ENCODE assay signal across 17 cellular contexts in genomic region chr15:38562278-38562677, GRCh38. TPM values are rescaled to one million over a fixed set of nuclear protein-coding genes. Genes with fewer than 3 reads are reported as not detected.
DNase-seq lines count a peak whose midpoint lies in the region; ATAC-seq and TF ChIP-seq lines count a peak whose summit lies in the region.
"Had no signal": no experiment of that assay in that cellular context is flagged by ENCODE, and none has a peak within 500 bp of the region (broad histone marks: within the 10 kb centered on the region; RNA-seq: fewer than 3 reads in every experiment).

No MANE protein-coding gene starts in this region.

- intact Hi-C loops in CD4-positive, alpha-beta T cell (cut with DNase I, micrococcal nuclease): loop anchor here (1.0 to 5.0 kb wide), 5 partner anchors 8 to 124 kb away; no protein-coding TSS in a partner anchor
- intact Hi-C loops in esophagus muscularis mucosa (cut with DNase I): no loop called here

- peak overlapping the region; percentile 71 for H3K4me3 ChIP-seq in GM12865 (ENCODE audit: low read depth, low read length)
- no peak overlapping the region for H3K4me3 ChIP-seq in esophagus muscularis mucosa
- H3K4me3 ChIP-seq: BLaER1 treated with 17β-estradiol and CSF1 and Interleukin-3, amounts not matched to agents 10 nM and 100 nM; right atrium auricular region had no signal

- peak in 1 of 10 experiments; percentile 34 for DNase-seq in CD4-positive, alpha-beta T cell
- DNase-seq in GM12865 (ENCODE audit: low read depth) (peak; percentile 53), T-helper 17 cell (no peak), esophagus muscularis mucosa (ENCODE audit: extremely low spot score) (peak; percentile 78), AML-193 (lab: John Stamatoyannopoulos, UW) (no peak), COLO829 (ENCODE audit: low spot score) (no peak)
- DNase-seq: heart right ventricle; left lung; NCI-H510A treated with DMSO at 0.1 percent for 48 hours; stimulated activated CD4-positive, alpha-beta T cell treated with anti-CD3 and anti-CD28 coated beads, Interleukin-4, amount 100 ng/mL, for 24 hours; stimulated activated naive CD4-positive, alpha-beta T cell treated with Interleukin-2 at 50 U/mL for 16 hours had no signal

- H3K4me1 Mint-ChIP-seq in CD4-positive, alpha-beta T cell (ENCODE audit: low read depth): peaks cover 92% of the 10 kb centered on the region
- H3K4me1 Mint-ChIP-seq in T-helper 17 cell: peaks cover 61% of the 10 kb centered on the region

- peak overlapping the region; percentile 98 for H3K4me3 Mint-ChIP-seq in CD4-positive, alpha-beta T cell
- H3K4me3 Mint-ChIP-seq in T-helper 17 cell: peak overlapping the region; percentile 97

- H3K4me1 ChIP-seq in esophagus muscularis mucosa: peaks cover 4 to 16% (median 15%) of the 10 kb centered on the region in 4 donors

- no peaks in the 10 kb centered on the region for H3K27me3 ChIP-seq in CD4-positive, alpha-beta T cell (ENCODE audit: control insufficient read depth, insufficient read depth, low read length)
- H3K27me3 ChIP-seq in esophagus muscularis mucosa: peaks cover 0 to 43% (median 5%) of the 10 kb centered on the region in 4 donors
- H3K27me3 ChIP-seq: right atrium auricular region had no signal

- peak; percentile 10 for TF ChIP-seq CTCF in CD4-positive, alpha-beta T cell (IDR thresholded peaks at IDR 0.05)
- TF ChIP-seq CTCF in GM12865 (IDR thresholded peaks at IDR 0.05; ENCODE audit: insufficient read depth, low read depth, low read length, missing control alignments) (no peak), esophagus muscularis mucosa (IDR thresholded peaks at IDR 0.05) (no peak)

- CTCF ChIA-PET in CD4-positive, alpha-beta T cell (lab: Charles Lee): interaction anchor here (0.8 to 7.3 kb wide), 4 partner anchors 96 to 1061 kb away, joined by 3 to 247 read pairs (median 32); no protein-coding TSS in a partner anchor

- no peak for TF ChIP-seq POLR2A in esophagus muscularis mucosa (IDR thresholded peaks at IDR 0.05; ENCODE audit: low read depth)

- no peaks in the 10 kb centered on the region for H3K27me3 Mint-ChIP-seq in CD4-positive, alpha-beta T cell
- H3K27me3 Mint-ChIP-seq in T-helper 17 cell: no peaks in the 10 kb centered on the region

- H3K27ac ChIP-seq in CD4-positive, alpha-beta T cell (ENCODE audit: low read depth, low read length): peak overlapping the region; percentile 93
- no peak overlapping the region for H3K27ac ChIP-seq in esophagus muscularis mucosa (replicated peaks in 1 of 4)
- H3K27ac ChIP-seq: BLaER1 treated with 17β-estradiol and CSF1 and Interleukin-3, amounts not matched to agents 10 nM and 100 nM; epithelial cell of prostate; left lung; right atrium auricular region had no signal

- 85% methylated on average over 2 of the region's 3 CpGs for WGBS in esophagus muscularis mucosa

- TF ChIP-seq EP300 in esophagus muscularis mucosa (IDR thresholded peaks at IDR 0.05): no peak

- no peak for ATAC-seq in CD4-positive, alpha-beta T cell (ENCODE audit: poor library complexity)
- ATAC-seq in T-helper 17 cell: no peak
- ATAC-seq in HG02885 (IDR thresholded peaks at IDR 0.05; ENCODE audit: poor library complexity, unreplicated experiment): no peak
- no peak for ATAC-seq in HG03097 (IDR thresholded peaks at IDR 0.05; ENCODE audit: low FRiP score, unreplicated experiment)
- ATAC-seq: heart right ventricle, left lung had no signal

- peak overlapping the region; percentile 93 for H3K27ac Mint-ChIP-seq in CD4-positive, alpha-beta T cell
- H3K27ac Mint-ChIP-seq in T-helper 17 cell: peak overlapping the region; percentile 98

- POLR2A ChIA-PET in CD4-positive, alpha-beta T cell (lab: Charles Lee): interaction anchor here (0.5 to 9.3 kb wide), 6 partner anchors 38 to 136 kb away, joined by 3 to 277 read pairs (median 26); no protein-coding TSS in a partner anchor

- peaks cover 67% of the 10 kb centered on the region for H3K36me3 Mint-ChIP-seq in CD4-positive, alpha-beta T cell (ENCODE audit: low read depth)
- peaks cover 20% of the 10 kb centered on the region for H3K36me3 Mint-ChIP-seq in T-helper 17 cell (ENCODE audit: low read depth)

- H3K9me3 Mint-ChIP-seq in CD4-positive, alpha-beta T cell: no peaks in the 10 kb centered on the region
- H3K9me3 Mint-ChIP-seq: nephron had no signal

- no peaks in the 10 kb centered on the region for H3K36me3 ChIP-seq in esophagus muscularis mucosa
- H3K36me3 ChIP-seq: heart right ventricle, left lung, right atrium auricular region had no signal

- H3K9me3 ChIP-seq in CD4-positive, alpha-beta T cell (ENCODE audit: control insufficient read depth, low read length): no peaks in the 10 kb centered on the region
- H3K9me3 ChIP-seq in T-helper 17 cell (ENCODE audit: control insufficient read depth, low read length, poor library complexity, severe bottlenecking) (no peaks in the 10 kb centered on the region), esophagus muscularis mucosa (no peaks in the 10 kb centered on the region)
- H3K9me3 ChIP-seq: BLaER1 treated with 17β-estradiol and CSF1 and Interleukin-3, amounts not matched to agents 10 nM and 100 nM; heart right ventricle; left lung; right atrium auricular region had no signal

RNA-seq across cellular contexts. Expression of gene RASGRP1, which starts 2.3 kb away (rescaled TPM):
- 10 to 100 TPM; 66.6 to 69.7 TPM for total RNA-seq in CD4-positive, alpha-beta T cell
- total RNA-seq in T-helper 17 cell (100 to 1,000 TPM; 121 to 138 TPM), esophagus muscularis mucosa (under 1 TPM; 0.29 to 0.99 (median 0.66) TPM)

Comparison
In these comparisons a context has a peak if more than half of its experiments do, and no peak if none do; other contexts are left out.
1. DNase-seq: peak in GM12865 (single experiment) and esophagus muscularis mucosa (single experiment); none in T-helper 17 cell (0 of 3), AML-193 (0 of 2) and COLO829 (single experiment).
2. RNA of gene RASGRP1, which starts 2.3 kb away (total RNA-seq): 121 to 138 TPM in T-helper 17 cell and 66.6 to 69.7 TPM in CD4-positive, alpha-beta T cell; 0.29 to 0.99 TPM in esophagus muscularis mucosa; every median in the first group is over 10 times any median in the second.